Comparison of ENCODE assay signal across 8 cellular contexts in the genomic region with DNA sequence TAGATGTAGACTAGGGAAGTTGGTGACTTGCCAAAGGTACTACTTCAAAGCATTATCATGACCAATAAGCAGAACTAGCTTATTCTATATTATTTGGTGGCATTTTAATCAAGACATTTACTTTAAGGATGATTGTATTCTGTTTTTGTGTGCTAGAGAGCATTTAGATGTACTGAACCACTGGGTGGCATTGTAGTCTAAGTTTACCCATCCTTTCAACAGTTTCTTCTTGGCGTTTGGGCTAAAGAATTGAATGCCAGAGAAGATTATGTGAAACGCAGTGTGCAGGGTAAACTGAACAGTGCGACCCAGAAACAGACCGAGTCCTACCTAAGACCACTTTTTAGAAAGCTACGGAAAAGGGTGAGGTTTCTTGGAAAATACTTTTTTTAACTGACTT. TPM values are rescaled to one million over a fixed set of nuclear protein-coding genes. Genes with fewer than 3 reads are reported as not detected.
A peak's percentile ranks its signal among the peaks of the same experiment; 100 is the strongest.
DNase-seq lines count a peak whose midpoint lies in the region; ATAC-seq and TF ChIP-seq lines count a peak whose summit lies in the region.

No MANE protein-coding gene starts in this region.

- no peaks in the 10 kb centered on the region for H3K4me1 ChIP-seq in cardiac muscle cell (ENCODE audit: low read depth)
- H3K4me1 ChIP-seq in thoracic aorta (ENCODE audit: control insufficient read depth in 1 of 2, low read depth in 2 of 2), result peaks cover 0 to 5% of the 10 kb centered on the region in 2 donors

- TF ChIP-seq CTCF in cardiac muscle cell (IDR thresholded peaks at IDR 0.05; ENCODE audit: low read depth, low read length) (peak; percentile 51), thoracic aorta (IDR thresholded peaks at IDR 0.05) (peak; percentile 21)

- peak; percentile 1 for DNase-seq in NCI-H1092 treated with DMSO at 0.1 percent for 48 hours (lab: John Stamatoyannopoulos, UW)
- DNase-seq in NCI-H1092 (lab: John Stamatoyannopoulos, UW), result no peak
- peak; percentile 67 for DNase-seq in SK-MEL-5 (ENCODE audit: low read depth, low spot score)
- DNase-seq in cardiac muscle cell (ENCODE audit: low read depth in 1 of 2, low spot score in 1 of 2), result peak; percentile 20 to 73
- no peak for DNase-seq in thoracic aorta (ENCODE audit: low spot score)
- DNase-seq in MG63, result no peak
- no peak for DNase-seq in T-helper 9 cell

- H3K4me3 ChIP-seq in cardiac muscle cell, result no peak overlapping the region
- no peak overlapping the region for H3K4me3 ChIP-seq in thoracic aorta
- H3K4me3 ChIP-seq in MG63, result no peak overlapping the region

- H3K27me3 ChIP-seq in cardiac muscle cell (no peaks in the 10 kb centered on the region), thoracic aorta (replicated peaks; ENCODE audit: insufficient read depth) (no peaks in the 10 kb centered on the region), MG63 (no peaks in the 10 kb centered on the region)

- in situ Hi-C loops in SK-MEL-5 (cut with HindIII; ENCODE audit: low pct_unique_long_range_greater_than_20kb, low sequenced_read_pairs), result no loop called here

- no peaks in the 10 kb centered on the region for H3K9me3 ChIP-seq in cardiac muscle cell (ENCODE audit: low read depth)
- H3K9me3 ChIP-seq in thoracic aorta, result no peaks in the 10 kb centered on the region
- no peaks in the 10 kb centered on the region for H3K9me3 ChIP-seq in MG63

- H3K36me3 ChIP-seq in cardiac muscle cell (peaks cover 14% of the 10 kb centered on the region), thoracic aorta (peaks cover 27% of the 10 kb centered on the region), MG63 (peaks cover 25% of the 10 kb centered on the region)

- no peak overlapping the region for H3K27ac ChIP-seq in cardiac muscle cell
- H3K27ac ChIP-seq in thoracic aorta, result no peak overlapping the region

- ATAC-seq in thoracic aorta (ENCODE audit: insufficient number of reproducible peaks, low FRiP score, low read depth) (no peak), HG02981 (IDR thresholded peaks at IDR 0.05; ENCODE audit: unreplicated experiment) (no peak)

RNA-seq across cellular contexts. Expression of a gene that starts 26.8 kb away (rescaled TPM):
- 17.0 and 24.7 TPM in 2 replicates for total RNA-seq in SK-MEL-5 (2014; rRNA removed; shearing (Covaris generic))
- polyA plus RNA-seq in SK-MEL-5 (2015; cell fraction: cytosol; rRNA removed), result 11.5 and 13.0 TPM in 2 replicates
- polyA plus RNA-seq in SK-MEL-5 (2015; cell fraction: nucleus; rRNA removed), result 4.6 and 15.0 TPM in 2 replicates
- total RNA-seq in cardiac muscle cell (12.9 and 17.3 TPM in 2 replicates), thoracic aorta (10 to 100 TPM; 18.0 to 40.2 TPM)
- polyA plus RNA-seq in cardiac muscle cell, result 14.2 and 17.2 TPM in 2 replicates
- 18.3 and 23.8 TPM in 2 replicates for total RNA-seq in MG63 (2014; rRNA removed; shearing (Covaris generic); ENCODE audit: low replicate concordance)

Comparison
In these comparisons a context has a peak if more than half of its experiments do, and no peak if none do; other contexts are left out.
1. DNase-seq: peak in NCI-H1092 treated with DMSO at 0.1 percent for 48 hours (single experiment), SK-MEL-5 (single experiment) and cardiac muscle cell (2 of 2); none in NCI-H1092 (single experiment), thoracic aorta (single experiment), MG63 (single experiment) and T-helper 9 cell (single experiment).